21 cellular contexts compared by ENCODE assay signal in genomic region chr5:23024470-23024869, GRCh38.
DNase-seq lines count a peak whose midpoint lies in the region; ATAC-seq and TF ChIP-seq lines count a peak whose summit lies in the region.
"Had no signal": no experiment of that assay in that cellular context is flagged by ENCODE, and none has a peak within 500 bp of the region (broad histone marks: within the 10 kb centered on the region; RNA-seq: fewer than 3 reads in every experiment).

No MANE protein-coding gene starts in this region.

- no peaks in the 10 kb centered on the region for H3K79me1 ChIP-seq in H9 (ENCODE audit: insufficient read depth, low read depth, low read length, poor library complexity, severe bottlenecking)

- no peaks in the 10 kb centered on the region for H3K4me1 ChIP-seq in H9 (ENCODE audit: insufficient read depth, low read length)
- no peaks in the 10 kb centered on the region for H3K4me1 ChIP-seq in endodermal cell (ENCODE audit: control insufficient read depth, insufficient read depth, low read length)
- H3K4me1 ChIP-seq in osteoblast (ENCODE audit: insufficient read depth, low read length) = no peaks in the 10 kb centered on the region
- H3K4me1 ChIP-seq: BLaER1, Caco-2, HAP-1 had no signal

- no peak overlapping the region for H3K27ac ChIP-seq in H9 (ENCODE audit: insufficient read length, low read depth, low read length)
- no peak overlapping the region for H3K27ac ChIP-seq in endodermal cell (ENCODE audit: low read depth, low read length)
- H3K27ac ChIP-seq in osteoblast (ENCODE audit: low read depth, low read length) = no peak overlapping the region
- H3K27ac ChIP-seq: 22Rv1, BLaER1, C4-2B had no signal

- H3K79me2 ChIP-seq in H9 (ENCODE audit: insufficient read depth, low read length) (no peaks in the 10 kb centered on the region; the same call in 1 of the 2 replicates), osteoblast (ENCODE audit: insufficient read depth, low read length) (no peaks in the 10 kb centered on the region)

- H3K36me3 Mint-ChIP-seq in H9 (ENCODE audit: insufficient read depth in 1 of 3, low read depth in 3 of 3) (no peaks in the 10 kb centered on the region; a peak in 1 of 7 replicates), endodermal cell (ENCODE audit: low read depth) (no peaks in the 10 kb centered on the region)
- no peaks in the 10 kb centered on the region for H3K36me3 Mint-ChIP-seq in naive thymus-derived CD8-positive, alpha-beta T cell
- H3K36me3 Mint-ChIP-seq: CD4-positive, CD25-positive, alpha-beta regulatory T cell; CD8-positive, alpha-beta T cell had no signal

- no peaks in the 10 kb centered on the region for H3K9me3 ChIP-seq in H9 (ENCODE audit: control insufficient read depth, low read depth, low read length)
- no peaks in the 10 kb centered on the region for H3K9me3 ChIP-seq in endodermal cell (ENCODE audit: control insufficient read depth, low read length)
- peaks cover 6% of the 10 kb centered on the region for H3K9me3 ChIP-seq in osteoblast (ENCODE audit: low read depth, low read length)
- H3K9me3 ChIP-seq: BLaER1, Caco-2, HAP-1 had no signal

- H4K20me1 ChIP-seq in H9 (ENCODE audit: control insufficient read depth, insufficient read depth, insufficient read length) (no peaks in the 10 kb centered on the region), osteoblast (ENCODE audit: insufficient read depth, low read length) (no peaks in the 10 kb centered on the region)
- H4K20me1 ChIP-seq: BLaER1 had no signal

- no peaks in the 10 kb centered on the region for H3K23me2 ChIP-seq in H9 (ENCODE audit: insufficient read length, low read depth, low read length, poor library complexity, severe bottlenecking)

- no peak for ATAC-seq in HG03457 (IDR thresholded peaks at IDR 0.05; ENCODE audit: unreplicated experiment)
- ATAC-seq in naive thymus-derived CD8-positive, alpha-beta T cell = no peak
- ATAC-seq: CD8-positive, alpha-beta T cell had no signal

- no CpG with 5 or more reads among the region's 5 CpGs for WGBS in H9 (ENCODE audit: extremely low coverage, insufficient read length, low lambda C conversion rate)
- WGBS in endodermal cell (ENCODE audit: insufficient coverage in 1 of 2, insufficient read length in 1 of 2), 2 experiments = 60 to 83% methylated on average over 1 to 5 of the region's 5 CpGs

- H3K23ac ChIP-seq in H9 (ENCODE audit: insufficient read length, low read depth, low read length) = no peak overlapping the region

- no peak overlapping the region for H2BK15ac ChIP-seq in H9 (ENCODE audit: low read depth, low read length)

- TF ChIP-seq CTCF in H9 (conservative IDR thresholded peaks at IDR 0.05) = peak; percentile 44; the same call in 2 of the 3 replicates
- peak; percentile 58 for TF ChIP-seq CTCF in endodermal cell (conservative IDR thresholded peaks at IDR 0.05)
- TF ChIP-seq CTCF in osteoblast (IDR thresholded peaks at IDR 0.05; ENCODE audit: extremely low read depth, low read depth, low read length) = no peak

- H4K8ac ChIP-seq in H9 (replicated peaks; ENCODE audit: insufficient read length, low read depth, low read length) = no peak overlapping the region

- H3K4ac ChIP-seq in H9 (ENCODE audit: low read depth, low read length) = no peak overlapping the region

- H2AFZ ChIP-seq in H9 (ENCODE audit: low read length) (no peak overlapping the region), osteoblast (ENCODE audit: low read length) (no peak overlapping the region)

- no peak overlapping the region for H2BK20ac ChIP-seq in H9 (ENCODE audit: low read depth, low read length, poor library complexity, severe bottlenecking)

- H2BK5ac ChIP-seq in H9 (ENCODE audit: insufficient read length, low read length) = no peak overlapping the region

- H3K4me3 ChIP-seq in endodermal cell (ENCODE audit: low read length) (no peak overlapping the region), osteoblast (ENCODE audit: insufficient read depth, low read length) (no peak overlapping the region)
- H3K4me3 ChIP-seq: BLaER1, HAP-1 had no signal

- no peak overlapping the region for H3K18ac ChIP-seq in H9 (ENCODE audit: insufficient read length, low read depth, low read length)

- peak; percentile 4 for DNase-seq in DMS53 (lab: John Stamatoyannopoulos, UW)
- no peak for DNase-seq in DMS53 treated with DMSO at 0.1 percent for 48 hours (lab: John Stamatoyannopoulos, UW; ENCODE audit: unreplicated experiment)
- no peak for DNase-seq in H9
- no peak for DNase-seq in endodermal cell
- DNase-seq in osteoblast (ENCODE audit: insufficient read length, low spot score, missing footprints) = peak; percentile 18
- no peak for DNase-seq in NCI-H526 (lab: John Stamatoyannopoulos, UW)
- no peak for DNase-seq in naive thymus-derived CD8-positive, alpha-beta T cell
- DNase-seq: Caco-2; CD4-positive, CD25-positive, alpha-beta regulatory T cell; CD8-positive, alpha-beta T cell; DMS153; DMS79 treated with DMSO at 0.1 percent for 48 hours; GF-D8; GOT3; HFFc6 had no signal

- H3K27me3 ChIP-seq in H9 (ENCODE audit: insufficient read depth, low read length) = no peaks in the 10 kb centered on the region
- H3K27me3 ChIP-seq in endodermal cell (ENCODE audit: control insufficient read depth, insufficient read depth, low read length, poor library complexity, severe bottlenecking) = no peaks in the 10 kb centered on the region
- H3K27me3 ChIP-seq in osteoblast (ENCODE audit: insufficient read depth, low read length) = no peaks in the 10 kb centered on the region
- H3K27me3 ChIP-seq: BLaER1 had no signal

- H3K36me3 ChIP-seq in endodermal cell (ENCODE audit: control insufficient read depth, insufficient read depth, low read length) = no peaks in the 10 kb centered on the region
- H3K36me3 ChIP-seq in osteoblast (ENCODE audit: insufficient read depth, low read length) = no peaks in the 10 kb centered on the region
- H3K36me3 ChIP-seq: BLaER1, HAP-1 had no signal

- no peak overlapping the region for H2AK5ac ChIP-seq in H9 (ENCODE audit: insufficient read length, low read length)

- H3K27ac Mint-ChIP-seq in H9 (no peak overlapping the region), endodermal cell (no peak overlapping the region)
- no peak overlapping the region for H3K27ac Mint-ChIP-seq in naive thymus-derived CD8-positive, alpha-beta T cell
- H3K27ac Mint-ChIP-seq: B cell; CD4-positive, CD25-positive, alpha-beta regulatory T cell; CD8-positive, alpha-beta T cell; HFFc6 had no signal

- POLR2A ChIA-PET in naive thymus-derived CD8-positive, alpha-beta T cell (lab: Charles Lee) = no interaction called here

- H3K9ac ChIP-seq in H9 (ENCODE audit: extremely low read depth, insufficient read length, low read length) (no peak overlapping the region), endodermal cell (ENCODE audit: extremely low read depth, low read length, poor library complexity, severe bottlenecking) (no peak overlapping the region)
- H3K9ac ChIP-seq: BLaER1 had no signal

- H3K27me3 Mint-ChIP-seq in H9 (ENCODE audit: low read depth) = no peaks in the 10 kb centered on the region
- H3K27me3 Mint-ChIP-seq in endodermal cell (ENCODE audit: insufficient read depth) = no peaks in the 10 kb centered on the region
- no peaks in the 10 kb centered on the region for H3K27me3 Mint-ChIP-seq in naive thymus-derived CD8-positive, alpha-beta T cell
- H3K27me3 Mint-ChIP-seq: B cell; CD4-positive, CD25-positive, alpha-beta regulatory T cell had no signal

- H2BK12ac ChIP-seq in H9 (ENCODE audit: insufficient read length, low read depth, low read length) = no peak overlapping the region

- no peak overlapping the region for H4K5ac ChIP-seq in H9 (ENCODE audit: insufficient read length, low read depth, low read length)

- H3K4me1 Mint-ChIP-seq in H9 = peaks cover 0 to 2% of the 10 kb centered on the region in 2 experiments; a peak in 3 of 4 replicates
- no peaks in the 10 kb centered on the region for H3K4me1 Mint-ChIP-seq in endodermal cell
- no peaks in the 10 kb centered on the region for H3K4me1 Mint-ChIP-seq in naive thymus-derived CD8-positive, alpha-beta T cell
- H3K4me1 Mint-ChIP-seq: B cell; CD4-positive, CD25-positive, alpha-beta regulatory T cell had no signal

- H3K9me3 Mint-ChIP-seq in H9 (no peaks in the 10 kb centered on the region), endodermal cell (no peaks in the 10 kb centered on the region)
- peaks cover 0 to 17% (median 2%) of the 10 kb centered on the region in 9 donors for H3K9me3 Mint-ChIP-seq in naive thymus-derived CD8-positive, alpha-beta T cell

- H3K56ac ChIP-seq in H9 (ENCODE audit: insufficient read length, low read depth, low read length) = no peak overlapping the region

- no peak overlapping the region for H2BK120ac ChIP-seq in H9 (ENCODE audit: low read depth, low read length, poor library complexity, severe bottlenecking)

- H3T11ph ChIP-seq in H9 (ENCODE audit: low read length) = no peak overlapping the region

- no peak overlapping the region for H4K91ac ChIP-seq in H9 (ENCODE audit: insufficient read length, low read depth, low read length)

- H3K4me3 Mint-ChIP-seq in H9 (no peak overlapping the region), endodermal cell (no peak overlapping the region)
- no peak overlapping the region for H3K4me3 Mint-ChIP-seq in naive thymus-derived CD8-positive, alpha-beta T cell
- H3K4me3 Mint-ChIP-seq: B cell; CD4-positive, CD25-positive, alpha-beta regulatory T cell; CD8-positive, alpha-beta T cell; HFFc6 had no signal

- no peak overlapping the region for H3K14ac ChIP-seq in H9 (ENCODE audit: insufficient read depth, low read length)

- no peak overlapping the region for H3K4me2 ChIP-seq in H9 (ENCODE audit: insufficient read depth, insufficient read length, low read length)
- no peak overlapping the region for H3K4me2 ChIP-seq in osteoblast (ENCODE audit: insufficient read depth, low read length)
- H3K4me2 ChIP-seq: BLaER1 had no signal

Comparison
In these comparisons a context has a peak if more than half of its experiments do, and no peak if none do; other contexts are left out.
1. DNase-seq: peak in DMS53 (single experiment) and osteoblast (single experiment); none in DMS53 treated with DMSO at 0.1 percent for 48 hours (single experiment), H9 (single experiment), endodermal cell (single experiment), NCI-H526 (0 of 2) and naive thymus-derived CD8-positive, alpha-beta T cell (0 of 10).